ENCODE assay signal across 8 cellular contexts in genomic region chr6:4253604-4254211, GRCh38.
A peak's percentile ranks its signal among the peaks of the same experiment; 100 is the strongest.
DNase-seq lines count a peak whose midpoint lies in the region; ATAC-seq and TF ChIP-seq lines count a peak whose summit lies in the region.

No MANE protein-coding gene starts in this region.

- ATAC-seq in PC-3: peak; percentile 83

- POLR2A ChIA-PET in PC-3 (lab: Charles Lee; ENCODE audit: unreplicated experiment): no interaction called here

- H3K36me3 ChIP-seq in PC-3 (ENCODE audit: low read depth, low read length) (no peaks in the 10 kb centered on the region), rectal smooth muscle tissue (ENCODE audit: control insufficient read depth, insufficient read depth, low read length) (no peaks in the 10 kb centered on the region), HAP-1 (replicated peaks) (no peaks in the 10 kb centered on the region)

- H3K79me2 ChIP-seq in PC-3 (ENCODE audit: low read length): no peaks in the 10 kb centered on the region

- H3K9me3 ChIP-seq in PC-3 (ENCODE audit: low read length) (no peaks in the 10 kb centered on the region), HAP-1 (peaks cover 2% of the 10 kb centered on the region; the same call in 1 of the 2 replicates)

- DNase-seq in EH (ENCODE audit: low read depth) (peak; percentile 85), PC-3 (peak; percentile 80), fibroblast of villous mesenchyme (ENCODE audit: low read depth) (peak; percentile 75), NCI-H1417 treated with DMSO at 0.1 percent for 48 hours (lab: John Stamatoyannopoulos, UW) (no peak), HAP-1 (ENCODE audit: low spot score in 2 of 2) (no peak)
- DNase-seq in activated effector memory CD4-positive, alpha-beta T cell treated with anti-CD3 and anti-CD28 coated beads, Interleukin-2, amount 50 U/mL, for 16 hours: no peak
- DNase-seq in stimulated activated CD4-positive, alpha-beta T cell treated with anti-CD3 and anti-CD28 coated beads, Interleukin-1b, Interleukin-23, amount 100 ng/mL, for 48 hours: no peak

- no peaks in the 10 kb centered on the region for H3K9me2 ChIP-seq in PC-3 (replicated peaks; ENCODE audit: low read length)

- CTCF ChIA-PET in PC-3 (lab: Charles Lee): no interaction called here

- BruUV-seq in PC-3 (replicated peaks; lab: Mats Ljungman, UMichigan): no TSS peak

- no peak overlapping the region for H3K4me3 ChIP-seq in PC-3 (ENCODE audit: low read length)
- no peak overlapping the region for H3K4me3 ChIP-seq in fibroblast of villous mesenchyme (ENCODE audit: low read depth, low read length)
- H3K4me3 ChIP-seq in rectal smooth muscle tissue (ENCODE audit: low read length): peak overlapping the region; percentile 13
- H3K4me3 ChIP-seq in HAP-1: no peak overlapping the region

- intact Hi-C loops in PC-3 (cut with micrococcal nuclease): no loop called here

- TF ChIP-seq CTCF in PC-3 (conservative IDR thresholded peaks at IDR 0.05; ENCODE audit: low read depth, low read length) (peak; percentile 63), fibroblast of villous mesenchyme (IDR thresholded peaks at IDR 0.05; ENCODE audit: insufficient read depth, low read depth, low read length) (peak; percentile 74)

- H3K4me2 ChIP-seq in PC-3 (ENCODE audit: low read length): peak overlapping the region; percentile 62

- H3K27ac ChIP-seq in PC-3 (ENCODE audit: low read length) (no peak overlapping the region), rectal smooth muscle tissue (ENCODE audit: low read depth, low read length) (peak overlapping the region; percentile 59)

- in situ Hi-C loops in HAP-1 (cut with MboI; ENCODE audit: low sequenced_read_pairs): no loop called here

- no peaks in the 10 kb centered on the region for H4K20me1 ChIP-seq in PC-3 (ENCODE audit: low read length)

- H3K4me1 ChIP-seq in PC-3 (ENCODE audit: insufficient read depth, low read length) (peaks cover 13% of the 10 kb centered on the region), rectal smooth muscle tissue (ENCODE audit: control insufficient read depth, insufficient read depth, low read length) (peaks cover 11% of the 10 kb centered on the region), HAP-1 (no peaks in the 10 kb centered on the region)

- no peaks in the 10 kb centered on the region for H3K27me3 ChIP-seq in PC-3 (ENCODE audit: low read length)
- no peaks in the 10 kb centered on the region for H3K27me3 ChIP-seq in rectal smooth muscle tissue (ENCODE audit: control insufficient read depth, insufficient read depth, low read length)
- H3K27me3 ChIP-seq in HAP-1 (ENCODE audit: low read depth): no peaks in the 10 kb centered on the region

- no peak overlapping the region for H3K9ac ChIP-seq in PC-3 (ENCODE audit: low read length)
- no peak overlapping the region for H3K9ac ChIP-seq in rectal smooth muscle tissue (ENCODE audit: low read length)

- peak overlapping the region; percentile 66 for H2AFZ ChIP-seq in PC-3 (ENCODE audit: low read length)

- H3F3A ChIP-seq in PC-3 (ENCODE audit: low read length, unreplicated experiment): no peaks in the 10 kb centered on the region

Comparison
In these comparisons a context has a peak if more than half of its experiments do, and no peak if none do; other contexts are left out.
1. DNase-seq: peak in EH (single experiment), PC-3 (single experiment) and fibroblast of villous mesenchyme (single experiment); none in activated effector memory CD4-positive, alpha-beta T cell treated with anti-CD3 and anti-CD28 coated beads, Interleukin-2, amount 50 U/mL, for 16 hours (single experiment), NCI-H1417 treated with DMSO at 0.1 percent for 48 hours (single experiment), stimulated activated CD4-positive, alpha-beta T cell treated with anti-CD3 and anti-CD28 coated beads, Interleukin-1b, Interleukin-23, amount 100 ng/mL, for 48 hours (single experiment) and HAP-1 (0 of 2).